In the genomic region with DNA sequence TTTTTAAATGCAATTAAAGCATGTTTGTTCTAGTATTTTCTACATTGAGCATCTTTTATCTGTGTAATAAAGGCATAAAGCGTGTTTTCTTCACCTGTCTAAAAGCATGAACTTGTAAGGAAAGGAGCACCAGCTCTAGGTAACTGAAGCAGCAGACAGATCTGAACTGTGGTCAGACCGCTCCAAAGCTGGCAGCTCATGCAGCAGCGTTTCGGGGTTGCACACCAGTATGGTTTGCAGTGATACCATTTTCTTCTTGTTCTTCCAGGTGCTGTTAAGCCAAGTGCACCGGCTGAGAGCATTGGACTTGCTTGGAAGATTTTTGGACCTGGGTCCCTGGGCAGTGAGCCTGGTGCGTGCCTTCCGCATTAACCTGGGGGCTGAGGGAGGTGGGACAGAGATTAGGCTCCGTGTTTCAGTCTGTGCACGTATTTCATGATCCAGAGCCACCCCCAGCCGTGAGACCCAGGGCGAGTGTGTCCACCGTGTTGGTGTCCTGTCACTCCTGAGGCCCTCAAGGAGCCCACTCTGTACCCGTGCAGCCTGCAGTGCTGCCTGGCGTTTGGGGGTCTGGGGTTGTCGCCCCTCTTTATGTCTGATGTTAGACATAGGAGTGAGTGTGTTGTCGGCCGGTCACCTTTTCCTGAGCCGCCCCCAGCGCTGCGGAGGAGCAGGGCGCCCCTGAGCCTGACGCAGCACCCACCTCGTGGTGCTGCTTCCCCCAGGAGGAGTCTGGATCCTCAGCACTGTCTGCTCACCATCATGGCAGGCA, we compare ENCODE assay signal across 12 cellular contexts.
DNase-seq lines count a peak whose midpoint lies in the region; ATAC-seq and TF ChIP-seq lines count a peak whose summit lies in the region.
"Had no signal": no experiment of that assay in that cellular context is flagged by ENCODE, and none has a peak within 500 bp of the region (broad histone marks: within the 10 kb centered on the region; RNA-seq: fewer than 3 reads in every experiment).

No MANE protein-coding gene starts in this region.

- WGBS in mammary epithelial cell (ENCODE audit: low coverage, missing lambda C conversion rate): 96% methylated on average over 23 of the region's 23 CpGs

- H3K4me1 Mint-ChIP-seq in Calu3 (ENCODE audit: low read depth, unreplicated experiment) (peaks cover 20% of the 10 kb centered on the region), progenitor cell of endocrine pancreas (ENCODE audit: low read depth) (peaks cover 20% of the 10 kb centered on the region)

- H4K20me1 ChIP-seq in PC-3 (ENCODE audit: low read length) (no peaks in the 10 kb centered on the region), mammary epithelial cell (ENCODE audit: insufficient read depth, low read length) (no peaks in the 10 kb centered on the region)

- H3K9me3 ChIP-seq in PC-3 (ENCODE audit: low read length): no peaks in the 10 kb centered on the region
- H3K9me3 ChIP-seq in mammary epithelial cell (replicated peaks; ENCODE audit: insufficient read depth, low read length): no peaks in the 10 kb centered on the region
- H3K9me3 ChIP-seq in tibial artery: no peaks in the 10 kb centered on the region
- H3K9me3 ChIP-seq in effector memory CD4-positive, alpha-beta T cell (ENCODE audit: control insufficient read depth, low read length): no peaks in the 10 kb centered on the region
- H3K9me3 ChIP-seq: thoracic aorta had no signal

- H3K79me2 ChIP-seq in PC-3 (ENCODE audit: low read length) (no peaks in the 10 kb centered on the region), mammary epithelial cell (ENCODE audit: insufficient read depth, low read length) (no peaks in the 10 kb centered on the region)

- peaks cover 15% of the 10 kb centered on the region for H3K36me3 Mint-ChIP-seq in Calu3 (ENCODE audit: insufficient read depth, unreplicated experiment)
- peaks cover 12% of the 10 kb centered on the region for H3K36me3 Mint-ChIP-seq in progenitor cell of endocrine pancreas (ENCODE audit: insufficient read depth)

- H3K27ac ChIP-seq in PC-3 (ENCODE audit: low read length): peak overlapping the region; percentile 100
- H3K27ac ChIP-seq in mammary epithelial cell (ENCODE audit: insufficient read depth, low read depth, low read length): peak overlapping the region; percentile 99
- no peak overlapping the region for H3K27ac ChIP-seq in tibial artery
- no peak overlapping the region for H3K27ac ChIP-seq in effector memory CD4-positive, alpha-beta T cell (ENCODE audit: insufficient read depth, low read length, poor library complexity, severe bottlenecking)

- dilution Hi-C loops in mammary epithelial cell (cut with HindIII; ENCODE audit: low sequenced_read_pairs): no loop called here

- peak overlapping the region; percentile 67 for H3K4me2 ChIP-seq in PC-3 (ENCODE audit: low read length)
- H3K4me2 ChIP-seq in mammary epithelial cell (ENCODE audit: insufficient read depth, low read depth, low read length): no peak overlapping the region

- no peaks in the 10 kb centered on the region for H3K9me3 Mint-ChIP-seq in Calu3 (ENCODE audit: low read depth, unreplicated experiment)
- H3K9me3 Mint-ChIP-seq in progenitor cell of endocrine pancreas (ENCODE audit: low read depth): no peaks in the 10 kb centered on the region

- H3K36me3 ChIP-seq in PC-3 (ENCODE audit: low read depth, low read length) (0 out of 2 replicates have a peak, but pooled peaks cover 2% of the 10 kb centered on the region), mammary epithelial cell (ENCODE audit: insufficient read depth, low read length) (no peaks in the 10 kb centered on the region), tibial artery (peaks cover 0 to 19% (median 12%) of the 10 kb centered on the region in 3 donors)
- no peaks in the 10 kb centered on the region for H3K36me3 ChIP-seq in effector memory CD4-positive, alpha-beta T cell (ENCODE audit: control insufficient read depth, insufficient read depth, low read length)
- H3K36me3 ChIP-seq: thoracic aorta had no signal

- peak overlapping the region; percentile 95 for H3K9ac ChIP-seq in PC-3 (ENCODE audit: low read length)
- H3K9ac ChIP-seq in mammary epithelial cell (ENCODE audit: insufficient read depth, low read length): peak overlapping the region; percentile 34

- no TSS peak for BruUV-seq in Calu3 (replicated peaks; lab: Mats Ljungman, UMichigan)
- no TSS peak for BruUV-seq in PC-3 (replicated peaks; lab: Mats Ljungman, UMichigan)
- BruUV-seq in mammary epithelial cell (replicated peaks; lab: Mats Ljungman, UMichigan): no TSS peak

- ATAC-seq in PC-3: no peak
- no peak for ATAC-seq in HG03159 (IDR thresholded peaks at IDR 0.05; ENCODE audit: unreplicated experiment)

- TF ChIP-seq CTCF in Calu3 (IDR thresholded peaks at IDR 0.05; ENCODE audit: unreplicated experiment) (no peak), PC-3 (conservative IDR thresholded peaks at IDR 0.05; ENCODE audit: low read depth, low read length) (no peak), mammary epithelial cell (conservative IDR thresholded peaks at IDR 0.05 in 1 of 2, IDR thresholded peaks at IDR 0.05 in 1 of 2; ENCODE audit: extremely low read depth in 1 of 2, insufficient read depth in 1 of 2, low read depth in 1 of 2, low read length in 2 of 2) (no peak), progenitor cell of endocrine pancreas (IDR thresholded peaks at IDR 0.05; ENCODE audit: unreplicated experiment) (no peak), tibial artery (IDR thresholded peaks at IDR 0.05) (no peak)

- DNase-seq in Calu3 (no peak), PC-3 (no peak), mammary epithelial cell (no peak), progenitor cell of endocrine pancreas (ENCODE audit: low spot score, unreplicated experiment) (no peak), tibial artery (no peak)
- no peak for DNase-seq in effector memory CD4-positive, alpha-beta T cell
- DNase-seq: amniotic stem cell, foreskin fibroblast, islet precursor cell had no signal

- H3K4me1 ChIP-seq in PC-3 (ENCODE audit: insufficient read depth, low read length) (peaks cover 45% of the 10 kb centered on the region), mammary epithelial cell (ENCODE audit: insufficient read depth, low read length) (peaks cover 62% of the 10 kb centered on the region), tibial artery (peaks cover 0 to 32% (median 11%) of the 10 kb centered on the region in 4 donors)
- peaks cover 12% of the 10 kb centered on the region for H3K4me1 ChIP-seq in effector memory CD4-positive, alpha-beta T cell (ENCODE audit: control insufficient read depth, insufficient read depth, low read length, poor library complexity, severe bottlenecking)

- POLR2A ChIA-PET in PC-3 (lab: Charles Lee; ENCODE audit: unreplicated experiment): no interaction called here

- H2AFZ ChIP-seq in PC-3 (ENCODE audit: low read length): no peak overlapping the region
- no peak overlapping the region for H2AFZ ChIP-seq in mammary epithelial cell (ENCODE audit: low read depth, low read length)

- H3K9me2 ChIP-seq in PC-3 (replicated peaks; ENCODE audit: low read length): no peaks in the 10 kb centered on the region

- H3K4me3 ChIP-seq in PC-3 (ENCODE audit: low read length) (no peak overlapping the region), mammary epithelial cell (replicated peaks in 1 of 3; ENCODE audit: insufficient read depth in 1 of 3, low read depth in 2 of 3, low read length in 3 of 3) (no peak overlapping the region), tibial artery (no peak overlapping the region)
- no peak overlapping the region for H3K4me3 ChIP-seq in effector memory CD4-positive, alpha-beta T cell (ENCODE audit: insufficient read depth, low read depth, low read length, poor library complexity, severe bottlenecking)
- H3K4me3 ChIP-seq: dorsolateral prefrontal cortex, thoracic aorta had no signal

- no peaks in the 10 kb centered on the region for H3F3A ChIP-seq in PC-3 (ENCODE audit: low read length, unreplicated experiment)

- intact Hi-C loops in Calu3 (cut with micrococcal nuclease; ENCODE audit: unreplicated experiment): no loop called here
- intact Hi-C loops in PC-3 (cut with micrococcal nuclease): no loop called here
- intact Hi-C loops in mammary epithelial cell (cut with micrococcal nuclease): loop anchor here (5.0 kb wide), 1 partner anchor 37 kb away; no protein-coding TSS in a partner anchor
- intact Hi-C loops in tibial artery (cut with DNase I; ENCODE audit: low total_unique reads): no loop called here

- H3K4me3 Mint-ChIP-seq in Calu3 (ENCODE audit: low read depth, unreplicated experiment) (no peak overlapping the region), progenitor cell of endocrine pancreas (ENCODE audit: low read depth) (no peak overlapping the region)

- no peaks in the 10 kb centered on the region for H3K27me3 Mint-ChIP-seq in Calu3 (ENCODE audit: unreplicated experiment)
- no peaks in the 10 kb centered on the region for H3K27me3 Mint-ChIP-seq in progenitor cell of endocrine pancreas

- H3K27me3 ChIP-seq in PC-3 (ENCODE audit: low read length) (no peaks in the 10 kb centered on the region), mammary epithelial cell (ENCODE audit: insufficient read depth, low read length) (no peaks in the 10 kb centered on the region), tibial artery (no peaks in the 10 kb centered on the region)
- no peaks in the 10 kb centered on the region for H3K27me3 ChIP-seq in effector memory CD4-positive, alpha-beta T cell (replicated peaks; ENCODE audit: control insufficient read depth, insufficient read depth, low read length, poor library complexity, severe bottlenecking)
- H3K27me3 ChIP-seq: dorsolateral prefrontal cortex had no signal

- CTCF ChIA-PET in Calu3 (lab: Charles Lee): no interaction called here
- CTCF ChIA-PET in PC-3 (lab: Charles Lee): no interaction called here
- CTCF ChIA-PET in mammary epithelial cell (lab: Charles Lee; ENCODE audit: low non-redundant PET): no interaction called here

- peak overlapping the region; percentile 77 for H3K27ac Mint-ChIP-seq in Calu3 (ENCODE audit: unreplicated experiment)
- peak overlapping the region; percentile 86 for H3K27ac Mint-ChIP-seq in progenitor cell of endocrine pancreas

- in situ Hi-C loops in mammary epithelial cell (cut with MboI; ENCODE audit: low sequenced_read_pairs in 2 of 2): no loop called here

Comparison
In these comparisons a context has a peak if more than half of its experiments do, and no peak if none do; other contexts are left out.
1. H3K27ac ChIP-seq: peak in PC-3 (single experiment) and mammary epithelial cell (single experiment); none in tibial artery (0 of 2) and effector memory CD4-positive, alpha-beta T cell (single experiment).